ENCODE assay signal across 1 cellular context in the genomic region with DNA sequence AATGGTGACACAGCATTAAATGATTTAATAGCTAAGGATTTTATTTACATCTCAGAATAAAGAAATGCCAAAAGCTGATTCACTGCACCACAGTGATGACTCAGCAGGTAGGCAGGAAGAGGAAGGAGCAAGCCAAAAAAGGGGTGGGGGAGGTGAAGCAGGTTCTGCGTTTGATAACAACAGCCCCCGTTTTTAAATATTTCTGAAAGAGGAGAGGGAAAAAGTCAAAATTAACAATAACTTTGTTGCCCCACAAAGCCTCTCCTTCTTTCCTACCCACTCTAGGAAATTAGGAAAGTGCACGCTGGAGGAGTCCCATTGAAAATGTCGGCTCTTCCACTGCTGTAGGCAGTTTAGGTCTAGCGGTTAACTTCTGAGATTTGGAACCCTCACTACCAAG.
A peak's percentile ranks its signal among the peaks of the same experiment; 100 is the strongest.
TF ChIP-seq lines count a peak whose summit lies in the region.

No MANE protein-coding gene starts in this region.

TF ChIP-seq in K562, 482 proteins besides CTCF, POLR2A, EP300 and RAD21 (continued from another document):
- TF ChIP-seq MAFG (tag; conservative IDR thresholded peaks at IDR 0.05) = peak; percentile 97
- no peak for TF ChIP-seq CBX3 (IDR thresholded peaks at IDR 0.05; ENCODE audit: borderline replicate concordance in 1 of 2, low read length in 2 of 2)
- TF ChIP-seq, protein P1, sequence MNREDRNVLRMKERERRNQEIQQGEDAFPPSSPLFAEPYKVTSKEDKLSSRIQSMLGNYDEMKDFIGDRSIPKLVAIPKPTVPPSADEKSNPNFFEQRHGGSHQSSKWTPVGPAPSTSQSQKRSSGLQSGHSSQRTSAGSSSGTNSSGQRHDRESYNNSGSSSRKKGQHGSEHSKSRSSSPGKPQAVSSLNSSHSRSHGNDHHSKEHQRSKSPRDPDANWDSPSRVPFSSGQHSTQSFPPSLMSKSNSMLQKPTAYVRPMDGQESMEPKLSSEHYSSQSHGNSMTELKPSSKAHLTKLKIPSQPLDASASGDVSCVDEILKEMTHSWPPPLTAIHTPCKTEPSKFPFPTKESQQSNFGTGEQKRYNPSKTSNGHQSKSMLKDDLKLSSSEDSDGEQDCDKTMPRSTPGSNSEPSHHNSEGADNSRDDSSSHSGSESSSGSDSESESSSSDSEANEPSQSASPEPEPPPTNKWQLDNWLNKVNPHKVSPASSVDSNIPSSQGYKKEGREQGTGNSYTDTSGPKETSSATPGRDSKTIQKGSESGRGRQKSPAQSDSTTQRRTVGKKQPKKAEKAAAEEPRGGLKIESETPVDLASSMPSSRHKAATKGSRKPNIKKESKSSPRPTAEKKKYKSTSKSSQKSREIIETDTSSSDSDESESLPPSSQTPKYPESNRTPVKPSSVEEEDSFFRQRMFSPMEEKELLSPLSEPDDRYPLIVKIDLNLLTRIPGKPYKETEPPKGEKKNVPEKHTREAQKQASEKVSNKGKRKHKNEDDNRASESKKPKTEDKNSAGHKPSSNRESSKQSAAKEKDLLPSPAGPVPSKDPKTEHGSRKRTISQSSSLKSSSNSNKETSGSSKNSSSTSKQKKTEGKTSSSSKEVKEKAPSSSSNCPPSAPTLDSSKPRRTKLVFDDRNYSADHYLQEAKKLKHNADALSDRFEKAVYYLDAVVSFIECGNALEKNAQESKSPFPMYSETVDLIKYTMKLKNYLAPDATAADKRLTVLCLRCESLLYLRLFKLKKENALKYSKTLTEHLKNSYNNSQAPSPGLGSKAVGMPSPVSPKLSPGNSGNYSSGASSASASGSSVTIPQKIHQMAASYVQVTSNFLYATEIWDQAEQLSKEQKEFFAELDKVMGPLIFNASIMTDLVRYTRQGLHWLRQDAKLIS (CRISPR knock-in tag; IDR thresholded peaks at IDR 0.05) = no peak
- peak; percentile 61 for TF ChIP-seq JUND (IDR thresholded peaks at IDR 0.05; ENCODE audit: borderline replicate concordance, low read depth, low read length)
- TF ChIP-seq JUND (tag; IDR thresholded peaks at IDR 0.05; ENCODE audit: borderline replicate concordance, low read depth, low read length) = peak; percentile 80; the same call in 2 of the 3 replicates
- no peak for TF ChIP-seq ZNF76 (CRISPR knock-in tag; IDR thresholded peaks at IDR 0.05; ENCODE audit: borderline replicate concordance)
- peak; percentile 28 to 67; a peak in 2 of 4 replicates for TF ChIP-seq FOXK2 (conservative IDR thresholded peaks at IDR 0.05 in 1 of 2, IDR thresholded peaks at IDR 0.05 in 1 of 2; ENCODE audit: low read depth in 2 of 2)
- no peak for TF ChIP-seq ZNF184 (CRISPR knock-in tag; IDR thresholded peaks at IDR 0.05)
- peak; percentile 24 for TF ChIP-seq MEIS2 (IDR thresholded peaks at IDR 0.05; ENCODE audit: partially characterized antibody)
- peak; percentile 68; the same call in 1 of the 2 replicates for TF ChIP-seq ARID1B (IDR thresholded peaks at IDR 0.05)
- TF ChIP-seq SMARCA4 (IDR thresholded peaks at IDR 0.05) = peak; percentile 47; the same call in 1 of the 2 replicates
- no peak for TF ChIP-seq RFX5 (IDR thresholded peaks at IDR 0.05; ENCODE audit: low read depth, low read length)
- peak; percentile 51; the same call in 1 of the 2 replicates for TF ChIP-seq ARID3A (IDR thresholded peaks at IDR 0.05; ENCODE audit: borderline replicate concordance, low read depth, low read length)
- peak; percentile 99 for TF ChIP-seq ZNF316 (IDR thresholded peaks at IDR 0.05)
- peak; percentile 70; the same call in 1 of the 2 replicates for TF ChIP-seq NFE2L1 (tag; IDR thresholded peaks at IDR 0.05; ENCODE audit: borderline replicate concordance, low read depth)
- TF ChIP-seq ZNF224 (CRISPR knock-in tag; IDR thresholded peaks at IDR 0.05) = no peak
- TF ChIP-seq SRF (CRISPR knock-in tag; IDR thresholded peaks at IDR 0.05) = peak in 1 of 2 experiments; percentile 89; a peak in 2 of 4 replicates
- no peak for TF ChIP-seq HNRNPH1 (optimal IDR thresholded peaks at IDR 0.05; ENCODE audit: low read depth, low read length)
- peak; percentile 51 for TF ChIP-seq GABPA (tag; conservative IDR thresholded peaks at IDR 0.05; ENCODE audit: low read depth)
- TF ChIP-seq GTF2A2 (tag; IDR thresholded peaks at IDR 0.05) = no peak
- peak; percentile 89 for TF ChIP-seq FOSL1 (tag; conservative IDR thresholded peaks at IDR 0.05)
- TF ChIP-seq ETV1 (tag; conservative IDR thresholded peaks at IDR 0.05; ENCODE audit: low read depth) = peak; percentile 45; the same call in 1 of the 2 replicates
- TF ChIP-seq CC2D1A (IDR thresholded peaks at IDR 0.05) = 0 out of 2 replicates have a peak, but pooled peaks have one; percentile 13
- peak; percentile 27; the same call in 1 of the 2 replicates for TF ChIP-seq LEF1 (IDR thresholded peaks at IDR 0.05)
- peak; percentile 97 for TF ChIP-seq C11orf30 (IDR thresholded peaks at IDR 0.05; ENCODE audit: low read depth)
- TF ChIP-seq DACH1 (IDR thresholded peaks at IDR 0.05; ENCODE audit: partially characterized antibody) = no peak
- peak; percentile 96 for TF ChIP-seq BACH1 (tag; IDR thresholded peaks at IDR 0.05)
- peak; percentile 90 for TF ChIP-seq MAFK (IDR thresholded peaks at IDR 0.05; ENCODE audit: low read length)
- peak; percentile 91 for TF ChIP-seq NFE2 (IDR thresholded peaks at IDR 0.05; ENCODE audit: low read depth)
- no peak for TF ChIP-seq HDAC6 (IDR thresholded peaks at IDR 0.05; ENCODE audit: low read depth, low read length)
- TF ChIP-seq, protein P2, sequence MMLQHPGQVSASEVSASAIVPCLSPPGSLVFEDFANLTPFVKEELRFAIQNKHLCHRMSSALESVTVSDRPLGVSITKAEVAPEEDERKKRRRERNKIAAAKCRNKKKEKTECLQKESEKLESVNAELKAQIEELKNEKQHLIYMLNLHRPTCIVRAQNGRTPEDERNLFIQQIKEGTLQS (IDR thresholded peaks at IDR 0.05) = peak; percentile 81
- TF ChIP-seq, protein P2 (CRISPR knock-in tag; conservative IDR thresholded peaks at IDR 0.05) = no peak
- peak; percentile 66 for TF ChIP-seq SMARCE1 (IDR thresholded peaks at IDR 0.05)
- TF ChIP-seq ARNT (IDR thresholded peaks at IDR 0.05) = no peak
- TF ChIP-seq EHMT2 (IDR thresholded peaks at IDR 0.05) = 0 out of 2 replicates have a peak, but pooled peaks have one; percentile 26
- TF ChIP-seq PHF8 (IDR thresholded peaks at IDR 0.05; ENCODE audit: borderline replicate concordance, low read length) = no peak
- TF ChIP-seq RBM39 (optimal IDR thresholded peaks at IDR 0.05; ENCODE audit: low read depth, low read length) = no peak
- TF ChIP-seq, protein P3, sequence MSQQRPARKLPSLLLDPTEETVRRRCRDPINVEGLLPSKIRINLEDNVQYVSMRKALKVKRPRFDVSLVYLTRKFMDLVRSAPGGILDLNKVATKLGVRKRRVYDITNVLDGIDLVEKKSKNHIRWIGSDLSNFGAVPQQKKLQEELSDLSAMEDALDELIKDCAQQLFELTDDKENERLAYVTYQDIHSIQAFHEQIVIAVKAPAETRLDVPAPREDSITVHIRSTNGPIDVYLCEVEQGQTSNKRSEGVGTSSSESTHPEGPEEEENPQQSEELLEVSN (IDR thresholded peaks at IDR 0.05; ENCODE audit: borderline replicate concordance in 1 of 2, extremely low read depth in 1 of 2, insufficient read depth in 1 of 2, insufficient read length in 1 of 2, low read depth in 1 of 2, low read length in 1 of 2, poor library complexity in 1 of 2, severe bottlenecking in 1 of 2) = no peak
- TF ChIP-seq PRDM10 (IDR thresholded peaks at IDR 0.05; ENCODE audit: partially characterized antibody) = peak; percentile 96
- peak; percentile 66; the same call in 1 of the 2 replicates for TF ChIP-seq DPF2 (IDR thresholded peaks at IDR 0.05)
- TF ChIP-seq, protein P4, sequence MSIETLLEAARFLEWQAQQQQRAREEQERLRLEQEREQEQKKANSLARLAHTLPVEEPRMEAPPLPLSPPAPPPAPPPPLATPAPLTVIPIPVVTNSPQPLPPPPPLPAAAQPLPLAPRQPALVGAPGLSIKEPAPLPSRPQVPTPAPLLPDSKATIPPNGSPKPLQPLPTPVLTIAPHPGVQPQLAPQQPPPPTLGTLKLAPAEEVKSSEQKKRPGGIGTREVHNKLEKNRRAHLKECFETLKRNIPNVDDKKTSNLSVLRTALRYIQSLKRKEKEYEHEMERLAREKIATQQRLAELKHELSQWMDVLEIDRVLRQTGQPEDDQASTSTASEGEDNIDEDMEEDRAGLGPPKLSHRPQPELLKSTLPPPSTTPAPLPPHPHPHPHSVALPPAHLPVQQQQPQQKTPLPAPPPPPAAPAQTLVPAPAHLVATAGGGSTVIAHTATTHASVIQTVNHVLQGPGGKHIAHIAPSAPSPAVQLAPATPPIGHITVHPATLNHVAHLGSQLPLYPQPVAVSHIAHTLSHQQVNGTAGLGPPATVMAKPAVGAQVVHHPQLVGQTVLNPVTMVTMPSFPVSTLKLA (conservative IDR thresholded peaks at IDR 0.05) = 0 out of 4 replicates have a peak, but pooled peaks of 1 of the 2 experiments have one; percentile 26
- TF ChIP-seq KAT8 (IDR thresholded peaks at IDR 0.05; ENCODE audit: low read depth) = no peak
- TF ChIP-seq KHSRP (IDR thresholded peaks at IDR 0.05) = no peak
- peak; percentile 49 to 72; a peak in 3 of 4 replicates for TF ChIP-seq TRIM24 (IDR thresholded peaks at IDR 0.05)
- TF ChIP-seq THRAP3 (IDR thresholded peaks at IDR 0.05; ENCODE audit: borderline replicate concordance) = no peak
